ENCODE assay signal across 16 cellular contexts in genomic region chr18:362914-363295, GRCh38.
DNase-seq lines count a peak whose midpoint lies in the region; ATAC-seq and TF ChIP-seq lines count a peak whose summit lies in the region.
"Had no signal": no experiment of that assay in that cellular context is flagged by ENCODE, and none has a peak within 500 bp of the region (broad histone marks: within the 10 kb centered on the region; RNA-seq: fewer than 3 reads in every experiment).

No MANE protein-coding gene starts in this region.

- H3K36me3 ChIP-seq in SK-N-SH (replicated peaks in 1 of 2; ENCODE audit: control insufficient read depth in 1 of 2, insufficient read depth in 2 of 2, low read length in 1 of 2) = no peaks in the 10 kb centered on the region
- no peaks in the 10 kb centered on the region for H3K36me3 ChIP-seq in thyroid gland

- DNase-seq in SK-N-SH (no peak), astrocyte of the hippocampus (ENCODE audit: low read depth, low spot score) (peak; percentile 62), mesothelial cell of epicardium (ENCODE audit: low spot score in 2 of 2, unreplicated experiment in 2 of 2) (no peak), thyroid gland (no peak), iPS-NIHi11 (ENCODE audit: low spot score) (no peak)
- DNase-seq: activated CD4-positive, alpha-beta T cell treated with anti-CD3 and anti-CD28 coated beads, Interleukin-2, amount 50 U/mL, for 48 hours; activated effector memory CD4-positive, alpha-beta T cell treated with anti-CD3 and anti-CD28 coated beads, Interleukin-2, amount 50 U/mL, for 16 hours; Karpas-422; midbrain; NCI-H1694; T1000 had no signal

- H3K27ac ChIP-seq in SK-N-SH (ENCODE audit: low read depth in 2 of 2, low read length in 1 of 2) (peak overlapping the region; percentile 80 to 84), thyroid gland (peak overlapping the region; percentile 21 to 77 (median 28))
- H3K27ac ChIP-seq: epithelial cell of prostate had no signal

- no peaks in the 10 kb centered on the region for H3K79me2 ChIP-seq in SK-N-SH (ENCODE audit: insufficient read depth)

- H3K9me3 Mint-ChIP-seq in mesothelial cell of epicardium = no peaks in the 10 kb centered on the region

- ATAC-seq in SK-N-SH treated with all-trans-retinoic acid at 6 μM for 48 hours (no peak), HG03432 (IDR thresholded peaks at IDR 0.05; ENCODE audit: unreplicated experiment) (no peak), HG03135 (IDR thresholded peaks at IDR 0.05; ENCODE audit: unreplicated experiment) (no peak)
- ATAC-seq: Right ventricle myocardium inferior had no signal

- H3K27ac Mint-ChIP-seq in mesothelial cell of epicardium = peak overlapping the region; percentile 85

- peak overlapping the region; percentile 60; the same call in 1 of the 2 replicates for H3K9ac ChIP-seq in SK-N-SH

- no peaks in the 10 kb centered on the region for H4K20me1 ChIP-seq in SK-N-SH (ENCODE audit: insufficient read depth)

- no peak for TF ChIP-seq RAD21 in SK-N-SH (IDR thresholded peaks at IDR 0.05; ENCODE audit: low read length)

- H3K4me3 Mint-ChIP-seq in mesothelial cell of epicardium = no peak overlapping the region

- H3K4me3 ChIP-seq in SK-N-SH (ENCODE audit: low read depth in 2 of 2, low read length in 1 of 2) (no peak overlapping the region), thyroid gland (replicated peaks in 1 of 3) (no peak overlapping the region)

- peak overlapping the region; percentile 69 for H3K4me2 ChIP-seq in SK-N-SH

- CTCF ChIA-PET in SK-N-SH (lab: Yijun Ruan, JAX) = interaction anchor here (2.8 kb wide), 1 partner anchor 8 kb away, joined by 12 read pairs; no protein-coding TSS in a partner anchor

- TF ChIP-seq CTCF in SK-N-SH (IDR thresholded peaks at IDR 0.05) (no peak), mesothelial cell of epicardium (IDR thresholded peaks at IDR 0.05; ENCODE audit: unreplicated experiment) (no peak), thyroid gland (IDR thresholded peaks at IDR 0.05) (no peak)

- H3K9me3 ChIP-seq in SK-N-SH (no peaks in the 10 kb centered on the region), thyroid gland (no peaks in the 10 kb centered on the region)

- no peaks in the 10 kb centered on the region for H3K27me3 Mint-ChIP-seq in mesothelial cell of epicardium (ENCODE audit: low read depth)

- H3K4me1 ChIP-seq in SK-N-SH (ENCODE audit: control insufficient read depth in 1 of 2, insufficient read depth in 2 of 2, low read depth in 1 of 2, low read length in 1 of 2) (peaks cover 21 to 29% of the 10 kb centered on the region in 2 experiments), thyroid gland (peaks cover 14 to 18% of the 10 kb centered on the region in 2 donors)

- H3K9me2 ChIP-seq in SK-N-SH = no peaks in the 10 kb centered on the region

- H3K4me1 Mint-ChIP-seq in mesothelial cell of epicardium = peaks cover 65% of the 10 kb centered on the region

- intact Hi-C loops in thyroid gland (cut with DNase I) = no loop called here

- H2AFZ ChIP-seq in SK-N-SH (ENCODE audit: low read depth) = no peak overlapping the region

- H3F3A ChIP-seq in SK-N-SH (replicated peaks; ENCODE audit: insufficient read depth) = peaks cover 9% of the 10 kb centered on the region

- H3K27me3 ChIP-seq in SK-N-SH (ENCODE audit: insufficient read depth) (no peaks in the 10 kb centered on the region), thyroid gland (no peaks in the 10 kb centered on the region)

- TF ChIP-seq EP300 in SK-N-SH (IDR thresholded peaks at IDR 0.05; ENCODE audit: borderline replicate concordance in 1 of 2, low read depth in 1 of 2, low read length in 1 of 2) = no peak

- H3K36me3 Mint-ChIP-seq in mesothelial cell of epicardium = peaks cover 4% of the 10 kb centered on the region

- no peak for TF ChIP-seq POLR2A in thyroid gland (IDR thresholded peaks at IDR 0.05)

- WGBS in SK-N-SH (ENCODE audit: low lambda C conversion rate) = 64% methylated on average over 3 of the region's 3 CpGs
- 10 to 25% methylated on average over 3 of the region's 3 CpGs for WGBS in thyroid gland, 2 donors

- POLR2A ChIA-PET in SK-N-SH (lab: Yijun Ruan, JAX) = no interaction called here

TF ChIP-seq in SK-N-SH, 30 proteins besides CTCF, POLR2A, EP300 and RAD21 (continues in another document):
- TF ChIP-seq TEAD4 (IDR thresholded peaks at IDR 0.05; ENCODE audit: borderline replicate concordance, insufficient read depth) = no peak
- no peak for TF ChIP-seq FOXM1 (IDR thresholded peaks at IDR 0.05; ENCODE audit: low read depth)
- no peak for TF ChIP-seq TAF1 (IDR thresholded peaks at IDR 0.05; ENCODE audit: borderline replicate concordance, low read depth, low read length)
- no peak for TF ChIP-seq TCF12 (IDR thresholded peaks at IDR 0.05)
- TF ChIP-seq SIN3A (IDR thresholded peaks at IDR 0.05; ENCODE audit: borderline replicate concordance, low read depth, low read length) = no peak
- no peak for TF ChIP-seq SMC3 (IDR thresholded peaks at IDR 0.05; ENCODE audit: low read depth, low read length)
- TF ChIP-seq MEF2A (IDR thresholded peaks at IDR 0.05; ENCODE audit: borderline replicate concordance, low read depth) = no peak
- TF ChIP-seq YY1 (IDR thresholded peaks at IDR 0.05; ENCODE audit: low read depth) = no peak
- TF ChIP-seq POLR2AphosphoS5 (IDR thresholded peaks at IDR 0.05; ENCODE audit: low read depth, low read length) = no peak
- no peak for TF ChIP-seq ZBTB33 (IDR thresholded peaks at IDR 0.05; ENCODE audit: borderline replicate concordance, low read depth)
- TF ChIP-seq JUND (IDR thresholded peaks at IDR 0.05) = no peak
- no peak for TF ChIP-seq GABPA (IDR thresholded peaks at IDR 0.05; ENCODE audit: low read depth)
- no peak for TF ChIP-seq USF1 (IDR thresholded peaks at IDR 0.05; ENCODE audit: borderline replicate concordance, low read depth)

TF ChIP-seq in SK-N-SH treated with all-trans-retinoic acid at 6 μM for 48 hours, 23 proteins besides CTCF, POLR2A, EP300 and RAD21:
- TF ChIP-seq ESRRG (CRISPR knock-in tag; IDR thresholded peaks at IDR 0.05) = no peak
- no peak for TF ChIP-seq ZNF565 (CRISPR knock-in tag; conservative IDR thresholded peaks at IDR 0.05; ENCODE audit: low read depth)
- no peak for TF ChIP-seq GLIS3 (CRISPR knock-in tag; IDR thresholded peaks at IDR 0.05)
